Comparison of ENCODE assay signal across 8 cellular contexts in the genomic region with DNA sequence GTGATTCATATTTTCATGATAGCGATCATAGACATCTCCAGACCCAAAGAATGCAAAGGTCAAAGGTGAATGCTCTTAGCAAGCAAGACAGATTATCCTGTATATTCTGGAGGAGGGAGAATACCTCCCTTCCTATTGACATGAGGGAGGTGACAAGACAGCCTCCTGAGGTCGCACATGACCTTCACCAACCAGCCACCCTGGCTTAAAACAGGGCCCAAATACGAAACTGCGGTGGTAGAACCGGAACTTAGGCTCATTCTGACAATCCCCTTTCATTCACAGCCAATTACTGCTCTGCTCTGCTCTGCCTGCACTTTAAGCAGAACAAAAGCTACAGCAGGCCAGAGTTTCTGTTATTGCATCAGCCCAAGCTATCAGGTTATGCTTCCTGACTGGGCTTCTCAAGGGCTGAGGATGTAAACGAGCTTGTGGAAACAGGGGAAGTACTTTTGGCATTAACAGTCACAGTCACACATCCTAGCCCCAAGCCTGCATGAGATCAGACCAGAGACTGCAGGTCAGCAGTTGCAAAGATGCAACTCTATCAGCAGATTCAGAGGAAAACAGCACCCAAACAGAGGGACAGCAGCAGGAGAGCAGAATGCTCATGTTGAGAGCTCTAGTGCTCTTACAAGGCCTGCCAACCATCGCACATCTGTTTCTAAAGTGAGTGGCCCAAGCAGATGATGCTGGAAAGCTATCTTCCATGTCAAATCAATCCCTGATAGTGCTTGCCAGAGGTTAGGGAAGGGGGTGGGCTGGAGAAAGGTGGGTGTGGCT. TPM values are rescaled to one million over a fixed set of nuclear protein-coding genes. Genes with fewer than 3 reads are reported as not detected.
DNase-seq lines count a peak whose midpoint lies in the region; ATAC-seq, FAIRE-seq and TF ChIP-seq lines count a peak whose summit lies in the region.

No MANE protein-coding gene starts in this region.

- H3K36me3 ChIP-seq in tibial artery = no peaks in the 10 kb centered on the region

- no peaks in the 10 kb centered on the region for H3K4me1 ChIP-seq in tibial artery

- intact Hi-C loops in tibial artery (cut with DNase I; ENCODE audit: low total_unique reads) = no loop called here

- H3K4me3 ChIP-seq in tibial artery = no peak overlapping the region

- peak; percentile 66 for ATAC-seq in HG02759 (IDR thresholded peaks at IDR 0.05; ENCODE audit: unreplicated experiment)
- ATAC-seq in stimulated activated memory B cell treated with anti-CD40 and anti-IgM and Interleukin-4, amounts not matched to agents 10 μg/mL and 1 μg/mL and 100 μg/mL, for 72 hours = peak; percentile 89

- peaks cover 16% of the 10 kb centered on the region for H3K36me3 Mint-ChIP-seq in endothelial cell (ENCODE audit: low read depth, unreplicated experiment)
- H3K36me3 Mint-ChIP-seq in stimulated activated memory B cell treated with anti-CD40 and anti-IgM and Interleukin-4, amounts not matched to agents 10 μg/mL and 1 μg/mL and 100 μg/mL, for 72 hours = peaks cover 32% of the 10 kb centered on the region

- H3K27ac ChIP-seq in tibial artery = no peak overlapping the region

- no peak for TF ChIP-seq POLR2A in GM12891 (IDR thresholded peaks at IDR 0.05; ENCODE audit: low read depth, low read length)

- peaks cover 6% of the 10 kb centered on the region for H3K4me1 Mint-ChIP-seq in endothelial cell (ENCODE audit: unreplicated experiment)
- peaks cover 26% of the 10 kb centered on the region for H3K4me1 Mint-ChIP-seq in stimulated activated memory B cell treated with anti-CD40 and anti-IgM and Interleukin-4, amounts not matched to agents 10 μg/mL and 1 μg/mL and 100 μg/mL, for 72 hours

- DNase-seq in GM12891 (ENCODE audit: insufficient read length, low spot score) (no peak), OCI-M1 (lab: John Stamatoyannopoulos, UW) (peak; percentile 89), endothelial cell (ENCODE audit: low spot score) (no peak), cortex of kidney (lab: John Stamatoyannopoulos, UW) (no peak), tibial artery (no peak), RKO (ENCODE audit: low spot score) (no peak)

- H3K27me3 ChIP-seq in tibial artery = no peaks in the 10 kb centered on the region

- TF ChIP-seq CTCF in endothelial cell (IDR thresholded peaks at IDR 0.05; ENCODE audit: unreplicated experiment) (no peak), tibial artery (IDR thresholded peaks at IDR 0.05) (no peak)

- H3K9me3 ChIP-seq in tibial artery = no peaks in the 10 kb centered on the region

- peaks cover 4% of the 10 kb centered on the region for H3K27me3 Mint-ChIP-seq in endothelial cell (ENCODE audit: unreplicated experiment)
- H3K27me3 Mint-ChIP-seq in stimulated activated memory B cell treated with anti-CD40 and anti-IgM and Interleukin-4, amounts not matched to agents 10 μg/mL and 1 μg/mL and 100 μg/mL, for 72 hours = no peaks in the 10 kb centered on the region

- H3K9me3 Mint-ChIP-seq in endothelial cell (ENCODE audit: unreplicated experiment) = no peaks in the 10 kb centered on the region
- H3K9me3 Mint-ChIP-seq in stimulated activated memory B cell treated with anti-CD40 and anti-IgM and Interleukin-4, amounts not matched to agents 10 μg/mL and 1 μg/mL and 100 μg/mL, for 72 hours = no peaks in the 10 kb centered on the region

- H3K27ac Mint-ChIP-seq in endothelial cell (ENCODE audit: unreplicated experiment) = peak overlapping the region; percentile 9
- peak overlapping the region; percentile 55 for H3K27ac Mint-ChIP-seq in stimulated activated memory B cell treated with anti-CD40 and anti-IgM and Interleukin-4, amounts not matched to agents 10 μg/mL and 1 μg/mL and 100 μg/mL, for 72 hours

- no peak overlapping the region for H3K4me3 Mint-ChIP-seq in endothelial cell (ENCODE audit: unreplicated experiment)
- no peak overlapping the region for H3K4me3 Mint-ChIP-seq in stimulated activated memory B cell treated with anti-CD40 and anti-IgM and Interleukin-4, amounts not matched to agents 10 μg/mL and 1 μg/mL and 100 μg/mL, for 72 hours

- peak; percentile 69 for FAIRE-seq in GM12891 (lab: Jason Lieb, UNC)

TF ChIP-seq in GM12891, 5 proteins besides CTCF, POLR2A, EP300 and RAD21:
- TF ChIP-seq TAF1 (IDR thresholded peaks at IDR 0.05; ENCODE audit: low read depth, low read length) (no peak), POLR2AphosphoS5 (IDR thresholded peaks at IDR 0.05; ENCODE audit: low read depth, low read length) (no peak), POU2F2 (IDR thresholded peaks at IDR 0.05; ENCODE audit: low read depth, low read length) (no peak), SPI1 (IDR thresholded peaks at IDR 0.05; ENCODE audit: low read depth, low read length) (no peak), PAX5 (IDR thresholded peaks at IDR 0.05; ENCODE audit: insufficient read depth, low read length, severe bottlenecking) (no peak)

RNA-seq across cellular contexts. Expression of a gene that starts 51.2 kb away (rescaled TPM):
- polyA plus RNA-seq in GM12891 (2012; ENCODE audit: low read depth, missing spikeins) = 0.05 TPM
- 1.7 TPM for total RNA-seq in endothelial cell (ENCODE audit: unreplicated experiment)
